35 cellular contexts compared by ENCODE assay signal in genomic region chr13:62139597-62139996, GRCh38.
"Had no signal": no experiment of that assay in that cellular context is flagged by ENCODE, and none has a peak within 500 bp of the region (broad histone marks: within the 10 kb centered on the region; RNA-seq: fewer than 3 reads in every experiment).

No MANE protein-coding gene starts in this region.

- H3K27me3 ChIP-seq: MG63 had no signal

- H3K4me2 ChIP-seq: KMS-11 had no signal

- H3K27ac ChIP-seq: KMS-11 had no signal

- H3K4me3 ChIP-seq: MG63 had no signal

- H3K36me3 ChIP-seq: MG63 had no signal

- H3K9me3 ChIP-seq: MG63 had no signal

- DNase-seq: Kasumi-1, MG63, MM.1S, MV-4-11, NCI-H1048, NCI-H1092, NCI-H1092 treated with DMSO at 0.1 percent for 48 hours, NCI-H1105, NCI-H1105 treated with DMSO at 0.1 percent for 48 hours, NCI-H1417, NCI-H1417 treated with DMSO at 0.1 percent for 48 hours, NCI-H1436, NCI-H1436 treated with DMSO at 0.1 percent for 48 hours, NCI-H146, NCI-H1694, NCI-H1694 treated with DMSO at 0.1 percent for 48 hours, NCI-H187, NCI-H187 treated with DMSO at 0.1 percent for 48 hours, NCI-H1930, NCI-H2029, NCI-H2029 treated with DMSO at 0.1 percent for 48 hours, NCI-H2081, NCI-H2081 treated with DMSO at 0.1 percent for 48 hours, NCI-H2107, NCI-H2171, NCI-H2171 treated with DMSO at 0.1 percent for 48 hours, NCI-H2227 treated with DMSO at 0.1 percent for 48 hours, NCI-H226, NCI-H345, NCI-H446, NCI-H446 treated with DMSO at 0.1 percent for 48 hours, NCI-H510A, NCI-H510A treated with DMSO at 0.1 percent for 48 hours, NCI-H524 had no signal

- H3K9ac ChIP-seq: KMS-11 had no signal
